1 cellular context compared by ENCODE assay signal in genomic region chr14:36207500-36207899, GRCh38.
TF ChIP-seq lines count a peak whose summit lies in the region.

No MANE protein-coding gene starts in this region.

TF ChIP-seq in A549, 52 proteins besides CTCF, POLR2A, EP300 and RAD21 (continued from another document):
- TF ChIP-seq MAX (IDR thresholded peaks at IDR 0.05) (no peak), SREBF2 (IDR thresholded peaks at IDR 0.05) (no peak), FOSL2 (IDR thresholded peaks at IDR 0.05) (no peak), FOSL2 (CRISPR knock-in tag; IDR thresholded peaks at IDR 0.05) (no peak), PBX3 (IDR thresholded peaks at IDR 0.05) (no peak), CHD2 (IDR thresholded peaks at IDR 0.05; ENCODE audit: low read length, partially characterized antibody) (no peak), ZSCAN20 (CRISPR knock-in tag; IDR thresholded peaks at IDR 0.05) (no peak), MYC (IDR thresholded peaks at IDR 0.05; ENCODE audit: borderline replicate concordance, low read length) (no peak), SMC3 (IDR thresholded peaks at IDR 0.05) (peak; percentile 47), HOXB5 (CRISPR knock-in tag; IDR thresholded peaks at IDR 0.05) (no peak)
